1 cellular context compared by ENCODE assay signal in genomic region chr10:11068861-11069633, GRCh38.
TF ChIP-seq lines count a peak whose summit lies in the region.

No MANE protein-coding gene starts in this region.

TF ChIP-seq in endothelial cell of umbilical vein, 7 proteins besides CTCF, POLR2A, EP300 and RAD21:
- no peak for TF ChIP-seq GATA2 (IDR thresholded peaks at IDR 0.05; ENCODE audit: insufficient read depth, insufficient read length, low read depth, low read length)
- TF ChIP-seq FOS (IDR thresholded peaks at IDR 0.05; ENCODE audit: borderline replicate concordance, insufficient read depth, low read length), result peak; percentile 41
